13 cellular contexts compared by ENCODE assay signal in the genomic region with DNA sequence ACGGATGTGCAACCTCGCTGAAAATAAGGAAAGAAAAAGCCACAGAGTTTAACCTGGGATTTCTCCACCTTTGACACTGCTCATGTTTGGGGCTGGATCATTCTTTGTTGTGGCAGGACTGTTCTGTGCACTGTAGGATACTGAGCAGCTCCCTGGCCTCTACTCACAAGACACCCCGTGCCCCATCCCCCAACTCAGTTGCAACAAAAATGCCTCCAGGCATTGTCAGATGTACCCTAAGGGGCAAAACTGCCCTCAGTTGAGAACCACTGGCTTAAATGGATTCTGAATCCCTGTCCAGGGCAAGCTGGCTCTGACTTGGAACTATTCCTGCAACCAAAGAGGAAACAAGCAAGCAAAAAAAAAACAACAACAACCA. TPM values are rescaled to one million over a fixed set of nuclear protein-coding genes. Genes with fewer than 3 reads are reported as not detected.
DNase-seq lines count a peak whose midpoint lies in the region; ATAC-seq, FAIRE-seq and TF ChIP-seq lines count a peak whose summit lies in the region.
"Had no signal": no experiment of that assay in that cellular context is flagged by ENCODE, and none has a peak within 500 bp of the region (broad histone marks: within the 10 kb centered on the region; RNA-seq: fewer than 3 reads in every experiment).

No MANE protein-coding gene starts in this region.

- FAIRE-seq in HTR-8/SVneo (lab: Jason Lieb, UNC): no peak
- FAIRE-seq: islet of Langerhans had no signal

- no peak for TF ChIP-seq CTCF in SK-N-SH (IDR thresholded peaks at IDR 0.05)
- TF ChIP-seq CTCF in activated B cell treated with CpG ODN at 0.5 μM for 24 hours (IDR thresholded peaks at IDR 0.05): no peak
- no peak for TF ChIP-seq CTCF in fibroblast of lung (conservative IDR thresholded peaks at IDR 0.05 in 1 of 2, IDR thresholded peaks at IDR 0.05 in 1 of 2; ENCODE audit: low read depth in 1 of 2, low read length in 2 of 2)

- no peak for TF ChIP-seq RAD21 in SK-N-SH (IDR thresholded peaks at IDR 0.05; ENCODE audit: low read length)

- no peak overlapping the region for H3K27ac Mint-ChIP-seq in activated B cell treated with CpG ODN at 0.5 μM for 24 hours

- no peaks in the 10 kb centered on the region for H3K36me3 ChIP-seq in SK-N-SH (replicated peaks in 1 of 2; ENCODE audit: control insufficient read depth in 1 of 2, insufficient read depth in 2 of 2, low read length in 1 of 2)
- H3K36me3 ChIP-seq in fibroblast of lung (ENCODE audit: control insufficient read depth, insufficient read depth, low read length): no peaks in the 10 kb centered on the region
- no peaks in the 10 kb centered on the region for H3K36me3 ChIP-seq in skeletal muscle satellite cell (ENCODE audit: insufficient read depth, low read length)

- H3K9me3 Mint-ChIP-seq in activated B cell treated with CpG ODN at 0.5 μM for 24 hours: no peaks in the 10 kb centered on the region

- peaks cover 4% of the 10 kb centered on the region for H3K36me3 Mint-ChIP-seq in activated B cell treated with CpG ODN at 0.5 μM for 24 hours (ENCODE audit: low read depth)

- no peak for DNase-seq in SK-N-SH
- no peak for DNase-seq in activated B cell treated with CpG ODN at 0.5 μM for 24 hours
- no peak for DNase-seq in fibroblast of lung (ENCODE audit: low read depth in 2 of 2)
- no peak for DNase-seq in HTR-8/SVneo (ENCODE audit: insufficient read length, low spot score)
- DNase-seq in NCI-H1417 treated with DMSO at 0.1 percent for 48 hours (lab: John Stamatoyannopoulos, UW): no peak
- DNase-seq: cerebellar nuclear complex; stimulated activated naive CD4-positive, alpha-beta T cell treated with Interleukin-2 at 50 U/mL for 16 hours had no signal

- H3K9ac ChIP-seq in SK-N-SH: no peak overlapping the region
- no peak overlapping the region for H3K9ac ChIP-seq in fibroblast of lung (ENCODE audit: insufficient read depth, low read length)
- peak overlapping the region; percentile 91 for H3K9ac ChIP-seq in skeletal muscle satellite cell (ENCODE audit: low read depth, low read length)

- H3K27me3 ChIP-seq in SK-N-SH (ENCODE audit: insufficient read depth) (no peaks in the 10 kb centered on the region), fibroblast of lung (ENCODE audit: control insufficient read depth, insufficient read depth, low read length) (no peaks in the 10 kb centered on the region), skeletal muscle satellite cell (ENCODE audit: control insufficient read depth, insufficient read depth, low read length) (no peaks in the 10 kb centered on the region)

- H3K27ac ChIP-seq in SK-N-SH (ENCODE audit: low read depth in 2 of 2, low read length in 1 of 2): no peak overlapping the region
- H3K27ac ChIP-seq in fibroblast of lung (ENCODE audit: insufficient read depth, low read length): no peak overlapping the region
- H3K27ac ChIP-seq: 22Rv1 had no signal

- H2AFZ ChIP-seq in SK-N-SH (ENCODE audit: low read depth) (no peak overlapping the region), fibroblast of lung (ENCODE audit: low read length) (no peak overlapping the region)

- TF ChIP-seq EP300 in SK-N-SH (IDR thresholded peaks at IDR 0.05; ENCODE audit: borderline replicate concordance in 1 of 2, low read depth in 1 of 2, low read length in 1 of 2): no peak

- POLR2A ChIA-PET in SK-N-SH (lab: Yijun Ruan, JAX): no interaction called here
- POLR2A ChIA-PET in activated B cell treated with CpG ODN at 0.5 μM for 24 hours (lab: Charles Lee): no interaction called here

- no peaks in the 10 kb centered on the region for H3K27me3 Mint-ChIP-seq in activated B cell treated with CpG ODN at 0.5 μM for 24 hours

- peak overlapping the region; percentile 92 for H3K4me2 ChIP-seq in SK-N-SH
- peak overlapping the region; percentile 94 for H3K4me2 ChIP-seq in fibroblast of lung (ENCODE audit: extremely low read depth, insufficient read depth, low read length)
- H3K4me2 ChIP-seq in skeletal muscle satellite cell (ENCODE audit: low read length): peak overlapping the region; percentile 82

- H3F3A ChIP-seq in SK-N-SH (replicated peaks; ENCODE audit: insufficient read depth): no peaks in the 10 kb centered on the region

- CTCF ChIA-PET in SK-N-SH (lab: Yijun Ruan, JAX) (interaction anchor here (1.1 to 3.9 kb wide), 4 partner anchors 25 to 445 kb away, joined by 3 to 26 read pairs (median 3); no protein-coding TSS in a partner anchor), activated B cell treated with CpG ODN at 0.5 μM for 24 hours (lab: Charles Lee) (interaction anchor here (1.1 to 1.9 kb wide), 2 partner anchors 32 to 73 kb away, joined by 3 to 5 read pairs; no protein-coding TSS in a partner anchor)

- H3K9me2 ChIP-seq in SK-N-SH: no peaks in the 10 kb centered on the region

- intact Hi-C loops in activated B cell treated with CpG ODN at 0.5 μM for 24 hours (cut with micrococcal nuclease): no loop called here

- H3K4me1 ChIP-seq in SK-N-SH (ENCODE audit: control insufficient read depth in 1 of 2, insufficient read depth in 2 of 2, low read depth in 1 of 2, low read length in 1 of 2) (peaks cover 0 to 19% of the 10 kb centered on the region in 2 experiments; a peak in 1 of 4 replicates), fibroblast of lung (ENCODE audit: control insufficient read depth, extremely low read depth, insufficient read depth, low read length) (peaks cover 7% of the 10 kb centered on the region), skeletal muscle satellite cell (ENCODE audit: control insufficient read depth, insufficient read depth, low read length) (peaks cover 26% of the 10 kb centered on the region)

- ATAC-seq in SK-N-SH treated with all-trans-retinoic acid at 6 μM for 48 hours (no peak), activated B cell treated with CpG ODN at 0.5 μM for 24 hours (ENCODE audit: low read depth) (no peak), HG02981 (IDR thresholded peaks at IDR 0.05; ENCODE audit: unreplicated experiment) (no peak)

- H3K4me3 ChIP-seq in SK-N-SH (ENCODE audit: low read depth in 2 of 2, low read length in 1 of 2) (no peak overlapping the region), fibroblast of lung (replicated peaks in 1 of 4; ENCODE audit: control extremely low read depth in 1 of 4, insufficient read depth in 1 of 4, low read depth in 3 of 4, low read length in 4 of 4) (no peak overlapping the region), skeletal muscle satellite cell (ENCODE audit: low read length) (peak overlapping the region; percentile 72)

- H3K9me3 ChIP-seq in SK-N-SH (no peaks in the 10 kb centered on the region), fibroblast of lung (ENCODE audit: control insufficient read depth, insufficient read depth, low read depth, low read length) (no peaks in the 10 kb centered on the region), skeletal muscle satellite cell (replicated peaks; ENCODE audit: low read length) (no peaks in the 10 kb centered on the region)

- H3K4me3 Mint-ChIP-seq in activated B cell treated with CpG ODN at 0.5 μM for 24 hours: peak overlapping the region; percentile 32

- no peaks in the 10 kb centered on the region; the same call in 1 of the 2 replicates for H4K20me1 ChIP-seq in SK-N-SH (ENCODE audit: insufficient read depth)
- no peaks in the 10 kb centered on the region for H4K20me1 ChIP-seq in fibroblast of lung (ENCODE audit: control insufficient read depth, extremely low read depth, insufficient read depth, low read length)

- H3K79me2 ChIP-seq in SK-N-SH (ENCODE audit: insufficient read depth) (peaks cover 58% of the 10 kb centered on the region), fibroblast of lung (ENCODE audit: control insufficient read depth, insufficient read depth, low read length) (peaks cover 45% of the 10 kb centered on the region)

- 84% methylated on average over 3 of the region's 3 CpGs for WGBS in SK-N-SH (ENCODE audit: low lambda C conversion rate)

- H3K4me1 Mint-ChIP-seq in activated B cell treated with CpG ODN at 0.5 μM for 24 hours: peaks cover 57% of the 10 kb centered on the region

TF ChIP-seq in SK-N-SH, 30 proteins besides CTCF, POLR2A, EP300 and RAD21 (continues in another document):
- TF ChIP-seq ELF1 (IDR thresholded peaks at IDR 0.05): no peak
- no peak for TF ChIP-seq RCOR1 (IDR thresholded peaks at IDR 0.05; ENCODE audit: low read length)
- no peak for TF ChIP-seq GABPA (IDR thresholded peaks at IDR 0.05; ENCODE audit: low read depth)
- TF ChIP-seq MEF2A (IDR thresholded peaks at IDR 0.05; ENCODE audit: borderline replicate concordance, low read depth): no peak
- no peak for TF ChIP-seq MXI1 (IDR thresholded peaks at IDR 0.05; ENCODE audit: low read depth, low read length)

RNA-seq across cellular contexts. Expression of a gene that starts 2.1 kb away (rescaled TPM):
- 16.9 and 23.0 TPM in 2 replicates for polyA plus RNA-seq in SK-N-SH (2012; rRNA removed)
- polyA plus RNA-seq in SK-N-SH (2012; cell fraction: cytosol; rRNA removed): 20.3 and 20.5 TPM in 2 replicates
- polyA plus RNA-seq in SK-N-SH (2012; cell fraction: nucleus; rRNA removed): 6.1 and 10.8 TPM in 2 replicates
- 26.5 and 30.0 TPM in 2 replicates for total RNA-seq in activated B cell treated with CpG ODN at 0.5 μM for 24 hours
- 37.8 and 51.2 TPM in 2 replicates for total RNA-seq in fibroblast of lung
- 67.9 and 76.5 TPM in 2 replicates for polyA plus RNA-seq in fibroblast of lung
- polyA plus RNA-seq in fibroblast of lung (2012): 54.5 and 62.9 TPM in 2 replicates
- polyA minus RNA-seq in fibroblast of lung (ENCODE audit: low replicate concordance): 54.7 and 58.5 TPM in 2 replicates
- 60.6 and 64.0 TPM in 2 replicates for total RNA-seq in skeletal muscle satellite cell (2012; rRNA removed)

RNA-seq across cellular contexts. Expression of a gene that starts 21.8 kb away (rescaled TPM):
- polyA plus RNA-seq in SK-N-SH (2012; rRNA removed) (19.0 and 37.3 TPM in 2 replicates), fibroblast of lung (10.3 and 14.0 TPM in 2 replicates)
- polyA plus RNA-seq in SK-N-SH (2012; cell fraction: cytosol; rRNA removed): 27.3 and 33.6 TPM in 2 replicates
- 58.3 and 84.4 TPM in 2 replicates for polyA plus RNA-seq in SK-N-SH (2012; cell fraction: nucleus; rRNA removed)
- total RNA-seq in activated B cell treated with CpG ODN at 0.5 μM for 24 hours (26.0 and 28.3 TPM in 2 replicates), fibroblast of lung (9.2 and 9.4 TPM in 2 replicates)
- polyA plus RNA-seq in fibroblast of lung (2012): 14.8 and 17.6 TPM in 2 replicates
- polyA minus RNA-seq in fibroblast of lung (ENCODE audit: low replicate concordance): 2.2 and 6.0 TPM in 2 replicates
- total RNA-seq in skeletal muscle satellite cell (2012; rRNA removed): 6.1 and 7.9 TPM in 2 replicates

RNA-seq across cellular contexts. Expression of a gene that starts 45.0 kb away (rescaled TPM):
- polyA plus RNA-seq in SK-N-SH (2012; rRNA removed) (5.2 and 5.4 TPM in 2 replicates), fibroblast of lung (0.83 and 1.5 TPM in 2 replicates)
- polyA plus RNA-seq in SK-N-SH (2012; cell fraction: cytosol; rRNA removed): 2.1 and 3.2 TPM in 2 replicates
- polyA plus RNA-seq in SK-N-SH (2012; cell fraction: nucleus; rRNA removed): 7.3 and 8.9 TPM in 2 replicates
- total RNA-seq in activated B cell treated with CpG ODN at 0.5 μM for 24 hours (not detected in 2 replicates), fibroblast of lung (0.51 and 0.66 TPM in 2 replicates)
- 0.65 and 1.6 TPM in 2 replicates for polyA plus RNA-seq in fibroblast of lung (2012)
- polyA minus RNA-seq in fibroblast of lung (ENCODE audit: low replicate concordance): 1.6 and 7.0 TPM in 2 replicates
- 0.22 and 1.0 TPM in 2 replicates for total RNA-seq in skeletal muscle satellite cell (2012; rRNA removed)
- total RNA-seq: occipital lobe had no signal
